8 cellular contexts compared by ENCODE assay signal in the genomic region with DNA sequence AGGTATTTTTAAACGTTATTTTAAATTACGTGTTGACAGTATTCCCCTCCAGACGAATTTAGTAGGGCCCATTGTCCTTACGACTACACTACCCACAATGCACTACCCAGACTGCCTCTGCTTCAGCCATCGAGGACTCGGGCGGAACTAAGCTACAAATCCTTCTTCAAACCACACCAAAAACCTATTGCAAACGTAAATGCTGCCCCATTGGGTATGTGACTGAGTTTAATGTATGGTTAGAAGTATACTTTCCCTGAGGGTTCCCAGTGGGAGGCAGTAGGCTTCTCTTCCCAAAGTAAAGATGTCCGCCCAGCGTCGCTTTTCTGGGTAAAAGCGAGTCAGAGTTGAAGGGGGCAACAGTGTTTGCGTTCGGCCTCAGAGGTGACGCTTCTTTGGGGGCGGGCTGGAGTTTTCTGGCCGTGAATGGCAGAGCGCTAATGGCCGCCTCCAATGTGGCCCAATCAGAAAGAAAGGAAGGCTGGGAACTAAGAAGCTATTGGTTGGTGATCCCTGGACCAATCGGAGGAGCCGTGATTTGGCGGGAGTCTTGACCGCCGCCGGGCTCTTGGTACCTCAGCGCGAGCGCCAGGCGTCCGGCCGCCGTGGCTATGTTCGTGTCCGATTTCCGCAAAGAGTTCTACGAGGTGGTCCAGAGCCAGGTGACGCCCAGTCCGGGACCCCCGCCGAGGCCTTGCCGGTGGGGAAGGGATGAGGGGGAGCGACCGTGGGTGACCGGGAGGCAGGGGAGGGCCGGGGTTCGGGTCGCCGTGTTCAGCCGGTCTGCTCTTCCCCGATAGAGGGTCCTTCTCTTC. TPM values are rescaled to one million over a fixed set of nuclear protein-coding genes. Genes with fewer than 3 reads are reported as not detected.
A peak's percentile ranks its signal among the peaks of the same experiment; 100 is the strongest.
DNase-seq lines count a peak whose midpoint lies in the region; ATAC-seq and TF ChIP-seq lines count a peak whose summit lies in the region.

Gene CDC45 (plus strand): TSS at position 563 of the 815 bp plus-strand sequence. CDS start 49 bp downstream, at position 612.

- peak within 1 kb of the TSS; percentile 97 for H3K4me3 Mint-ChIP-seq in progenitor cell of endocrine pancreas (ENCODE audit: low read depth)

- ATAC-seq in GM18498 (IDR thresholded peaks at IDR 0.05; ENCODE audit: unreplicated experiment) (peak; percentile 86), HG02938 (IDR thresholded peaks at IDR 0.05; ENCODE audit: unreplicated experiment) (peak; percentile 89)

- DNase-seq in NCI-H187 (lab: John Stamatoyannopoulos, UW): peak; percentile 90 to 93
- DNase-seq in T-helper 2 cell: peak; percentile 75 to 98 (median 91)
- peak; percentile 96 for DNase-seq in left ventricle myocardium inferior
- DNase-seq in progenitor cell of endocrine pancreas (ENCODE audit: low spot score, unreplicated experiment): peak; percentile 82

- peak within 1 kb of the TSS; percentile 100 for H3K27ac Mint-ChIP-seq in progenitor cell of endocrine pancreas

- intact Hi-C loops in left ventricle myocardium inferior (cut with micrococcal nuclease): no loop called here

- peaks cover 21% of the 10 kb centered on the region for H3K4me1 Mint-ChIP-seq in progenitor cell of endocrine pancreas (ENCODE audit: low read depth)

- H3K4me1 ChIP-seq in left ventricle myocardium inferior: peaks cover 44% of the 10 kb centered on the region
- no peaks in the 10 kb centered on the region for H3K4me1 ChIP-seq in urinary bladder (ENCODE audit: insufficient read depth)

- H3K9me3 ChIP-seq in left ventricle myocardium inferior (replicated peaks): no peaks in the 10 kb centered on the region

- TF ChIP-seq CTCF in left ventricle myocardium inferior (IDR thresholded peaks at IDR 0.05; ENCODE audit: borderline replicate concordance) (no peak), progenitor cell of endocrine pancreas (IDR thresholded peaks at IDR 0.05; ENCODE audit: unreplicated experiment) (no peak)

- H3K4me3 ChIP-seq in left ventricle myocardium inferior (peak within 1 kb of the TSS; percentile 90), urinary bladder (ENCODE audit: low read depth, low read length) (peak within 1 kb of the TSS; percentile 81)

- H3K27me3 ChIP-seq in left ventricle myocardium inferior (ENCODE audit: low read depth): no peaks in the 10 kb centered on the region

- peaks cover 3% of the 10 kb centered on the region for H3K36me3 Mint-ChIP-seq in progenitor cell of endocrine pancreas (ENCODE audit: insufficient read depth)

- WGBS in urinary bladder: under 1% methylated on average over 50 of the region's 50 CpGs

- no peaks in the 10 kb centered on the region for H3K9me3 Mint-ChIP-seq in progenitor cell of endocrine pancreas (ENCODE audit: low read depth)

- peaks cover 11% of the 10 kb centered on the region for H3K36me3 ChIP-seq in left ventricle myocardium inferior
- no peaks in the 10 kb centered on the region for H3K36me3 ChIP-seq in urinary bladder (ENCODE audit: insufficient read depth)

- H3K27ac ChIP-seq in angular gyrus (ENCODE audit: low read depth, low read length): peak within 1 kb of the TSS; percentile 99
- peak within 1 kb of the TSS; percentile 98 for H3K27ac ChIP-seq in left ventricle myocardium inferior (replicated peaks)
- peak within 1 kb of the TSS; percentile 97 for H3K27ac ChIP-seq in urinary bladder (ENCODE audit: low read depth)

- no peaks in the 10 kb centered on the region for H3K27me3 Mint-ChIP-seq in progenitor cell of endocrine pancreas

RNA-seq across cellular contexts. Expression of gene CDC45, which starts in this region (rescaled TPM):
- 0.77 TPM for total RNA-seq in left ventricle myocardium inferior
- total RNA-seq in progenitor cell of endocrine pancreas: 16.1 and 18.1 TPM in 2 replicates
- 4.0 TPM for total RNA-seq in urinary bladder
- polyA plus RNA-seq in urinary bladder: 0.34 TPM

Comparison
In these comparisons a context has a peak if more than half of its experiments do, and no peak if none do; other contexts are left out.
1. Peak in every context shown above with its lines: DNase-seq, ATAC-seq, H3K4me3 ChIP-seq and H3K27ac ChIP-seq.
2. Peak in DNase-seq, H3K4me3 ChIP-seq and H3K27ac ChIP-seq in left ventricle myocardium inferior; RNA of the gene not detected or under 1 TPM.